2 cellular contexts compared by ENCODE assay signal in the genomic region with DNA sequence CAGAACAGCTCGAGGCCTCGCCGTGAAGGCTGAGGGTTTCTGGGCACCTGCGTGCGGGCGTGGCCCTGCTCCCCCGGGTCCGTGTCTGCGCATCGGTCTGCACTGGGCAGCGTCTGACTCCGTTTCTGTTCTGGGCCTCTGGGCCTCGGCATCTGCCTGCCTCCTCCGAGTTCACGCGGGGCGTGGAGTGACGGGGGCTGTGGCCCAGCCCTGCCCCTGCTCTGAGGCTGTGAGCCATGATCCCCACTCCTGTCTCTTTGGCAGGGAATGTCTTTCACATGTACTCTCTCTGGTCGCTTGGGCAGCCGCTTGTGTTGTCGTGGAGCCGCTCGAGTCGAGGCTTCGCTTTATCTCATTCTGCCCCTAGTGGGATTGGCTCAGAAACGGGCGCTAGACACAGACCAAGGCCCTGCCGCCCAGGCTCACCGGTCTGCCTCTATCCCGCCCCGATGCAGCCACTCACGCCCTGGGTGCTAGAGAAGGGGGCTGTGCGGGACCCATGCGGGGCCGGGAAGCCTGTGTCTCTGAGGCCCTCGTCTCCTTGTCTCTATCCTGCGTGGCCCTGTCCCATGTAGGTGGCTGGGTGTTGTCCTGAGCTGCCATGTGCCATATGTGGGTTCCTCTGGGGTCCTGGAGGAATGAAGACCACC. TPM values are rescaled to one million over a fixed set of nuclear protein-coding genes. Genes with fewer than 3 reads are reported as not detected.
"Had no signal": no experiment of that assay in that cellular context is flagged by ENCODE, and none has a peak within 500 bp of the region (broad histone marks: within the 10 kb centered on the region; RNA-seq: fewer than 3 reads in every experiment).

No MANE protein-coding gene starts in this region.

RNA-seq across cellular contexts. Expression of a gene that starts 23.3 kb away (rescaled TPM):
- total RNA-seq: HT1080 had no signal
- polyA plus RNA-seq: IgD-negative memory B cell had no signal
